In genomic region chr3:16012086-16012485, GRCh38 we compare ENCODE assay signal across 24 cellular contexts.
DNase-seq lines count a peak whose midpoint lies in the region; ATAC-seq and TF ChIP-seq lines count a peak whose summit lies in the region.
"Had no signal": no experiment of that assay in that cellular context is flagged by ENCODE, and none has a peak within 500 bp of the region (broad histone marks: within the 10 kb centered on the region; RNA-seq: fewer than 3 reads in every experiment).

No MANE protein-coding gene starts in this region.

- in situ Hi-C loops in GM23248 (cut with MboI), result no loop called here

- TF ChIP-seq CTCF in fibroblast of the aortic adventitia (IDR thresholded peaks at IDR 0.05; ENCODE audit: insufficient read depth, low read length) (no peak), H9 (conservative IDR thresholded peaks at IDR 0.05) (no peak)

- no peak for ATAC-seq in GM19023 (IDR thresholded peaks at IDR 0.05; ENCODE audit: unreplicated experiment)
- ATAC-seq: stimulated activated naive CD8-positive, alpha-beta T cell treated with anti-CD3 and anti-CD28 coated beads, Interleukin-15, Interleukin-2, amounts not matched to agents 100 U/mL and 50 U/mL, for 24 hours had no signal

- H3K4ac ChIP-seq in H9 (ENCODE audit: low read depth, low read length), result no peak overlapping the region

- no peak overlapping the region for H2AK5ac ChIP-seq in H9 (ENCODE audit: insufficient read length, low read length)

- peaks cover 21% of the 10 kb centered on the region for H3F3A ChIP-seq in GM23248 (ENCODE audit: insufficient read depth)

- H3T11ph ChIP-seq in H9 (ENCODE audit: low read length), result no peak overlapping the region

- no peak overlapping the region for H2BK20ac ChIP-seq in H9 (ENCODE audit: low read depth, low read length, poor library complexity, severe bottlenecking)

- no peaks in the 10 kb centered on the region for H3K79me1 ChIP-seq in H9 (ENCODE audit: insufficient read depth, low read depth, low read length, poor library complexity, severe bottlenecking)

- peaks cover 3 to 7% of the 10 kb centered on the region in 2 experiments; a peak in 3 of 5 replicates for H3K9me3 Mint-ChIP-seq in H9

- no peak overlapping the region for H3K27ac Mint-ChIP-seq in H9
- H3K27ac Mint-ChIP-seq: activated CD4-positive, alpha-beta T cell treated with anti-CD3 and anti-CD28 coated beads, Interleukin-2, amount 10 ng/mL, durations not matched to agents 24 days and 14 days had no signal

- no peaks in the 10 kb centered on the region; the same call in 1 of the 2 replicates for H3K27me3 Mint-ChIP-seq in H9 (ENCODE audit: low read depth)
- H3K27me3 Mint-ChIP-seq: type B pancreatic cell had no signal

- no peaks in the 10 kb centered on the region for H3K23me2 ChIP-seq in H9 (ENCODE audit: insufficient read length, low read depth, low read length, poor library complexity, severe bottlenecking)

- H3K4me2 ChIP-seq in GM23248 (ENCODE audit: unreplicated experiment) (peak overlapping the region; percentile 49), H9 (ENCODE audit: insufficient read depth, insufficient read length, low read length) (no peak overlapping the region)

- H2BK5ac ChIP-seq in H9 (ENCODE audit: insufficient read length, low read length), result no peak overlapping the region

- H3K18ac ChIP-seq in H9 (ENCODE audit: insufficient read length, low read depth, low read length), result no peak overlapping the region

- peak; percentile 18 for DNase-seq in A172 (ENCODE audit: low spot score)
- peak; percentile 77 for DNase-seq in GM23248
- DNase-seq in adipocyte (ENCODE audit: low read depth), result peak; percentile 34
- DNase-seq in fibroblast of the aortic adventitia (ENCODE audit: low read depth), result peak; percentile 61
- no peak for DNase-seq in H9
- no peak for DNase-seq in caudate nucleus (lab: John Stamatoyannopoulos, UW)
- DNase-seq in OCI-M2 (lab: John Stamatoyannopoulos, UW; ENCODE audit: unreplicated experiment), result no peak
- DNase-seq: 8988T; activated CD4-positive, alpha-beta T cell treated with anti-CD3 and anti-CD28 coated beads, Interleukin-2, amount 10 ng/mL, durations not matched to agents 24 days and 14 days; activated CD8-positive, alpha-beta memory T cell treated with anti-CD3 and anti-CD28 coated beads, Interleukin-2, amount 50 U/mL, for 4 hours; adrenal gland; CD4-positive, CD25-positive, alpha-beta regulatory T cell; hippocampal formation; islet precursor cell; Kasumi-1; NCI-H1105; NCI-H2107; NCI-H524; sigmoid colon; stimulated activated CD4-positive, alpha-beta T cell treated with anti-CD3 and anti-CD28 coated beads, Interleukin-1b, Interleukin-23, amount 100 ng/mL, for 48 hours; stimulated activated naive CD8-positive, alpha-beta T cell treated with anti-CD3 and anti-CD28 coated beads, Interleukin-15, Interleukin-2, amounts not matched to agents 100 U/mL and 50 U/mL, for 24 hours had no signal

- H2AFZ ChIP-seq in GM23248 (peak overlapping the region; percentile 40), H9 (ENCODE audit: low read length) (no peak overlapping the region)

- H3K27me3 ChIP-seq in GM23248 (replicated peaks; ENCODE audit: insufficient read depth) (no peaks in the 10 kb centered on the region), adipocyte (replicated peaks; ENCODE audit: control insufficient read depth, insufficient read depth, low read length) (no peaks in the 10 kb centered on the region), H9 (ENCODE audit: insufficient read depth, low read length) (no peaks in the 10 kb centered on the region)
- H3K27me3 ChIP-seq: adrenal gland, sigmoid colon had no signal

- H4K8ac ChIP-seq in H9 (replicated peaks; ENCODE audit: insufficient read length, low read depth, low read length), result no peak overlapping the region

- H4K20me1 ChIP-seq in GM23248 (ENCODE audit: insufficient read depth) (no peaks in the 10 kb centered on the region), H9 (ENCODE audit: control insufficient read depth, insufficient read depth, insufficient read length) (no peaks in the 10 kb centered on the region)

- no peak overlapping the region for H3K14ac ChIP-seq in H9 (ENCODE audit: insufficient read depth, low read length)

- H3K36me3 Mint-ChIP-seq in H9 (ENCODE audit: insufficient read depth in 1 of 3, low read depth in 3 of 3), result no peaks in the 10 kb centered on the region
- H3K36me3 Mint-ChIP-seq: CD4-positive, CD25-positive, alpha-beta regulatory T cell; type B pancreatic cell had no signal

- H3K56ac ChIP-seq in H9 (ENCODE audit: insufficient read length, low read depth, low read length), result no peak overlapping the region

- H3K23ac ChIP-seq in H9 (ENCODE audit: insufficient read length, low read depth, low read length), result no peak overlapping the region

- H4K5ac ChIP-seq in H9 (ENCODE audit: insufficient read length, low read depth, low read length), result no peak overlapping the region

- H2BK120ac ChIP-seq in H9 (ENCODE audit: low read depth, low read length, poor library complexity, severe bottlenecking), result no peak overlapping the region

- no peaks in the 10 kb centered on the region for H3K9me2 ChIP-seq in GM23248 (ENCODE audit: insufficient read depth)

- peaks cover 0 to 3% of the 10 kb centered on the region in 2 experiments; a peak in 2 of 4 replicates for H3K4me1 Mint-ChIP-seq in H9
- H3K4me1 Mint-ChIP-seq: activated CD4-positive, alpha-beta T cell treated with anti-CD3 and anti-CD28 coated beads, Interleukin-2, amount 10 ng/mL, durations not matched to agents 24 days and 14 days; CD4-positive, CD25-positive, alpha-beta regulatory T cell had no signal

- H3K9me3 ChIP-seq in GM23248 (ENCODE audit: low read depth), result no peaks in the 10 kb centered on the region
- no peaks in the 10 kb centered on the region for H3K9me3 ChIP-seq in adipocyte (ENCODE audit: control insufficient read depth, low read length)
- no peaks in the 10 kb centered on the region for H3K9me3 ChIP-seq in H9 (ENCODE audit: control insufficient read depth, low read depth, low read length)
- H3K9me3 ChIP-seq: adrenal gland had no signal

- H3K4me1 ChIP-seq in GM23248 (ENCODE audit: insufficient read depth) (peaks cover 27% of the 10 kb centered on the region), adipocyte (ENCODE audit: control insufficient read depth, insufficient read depth, low read length) (no peaks in the 10 kb centered on the region), H9 (ENCODE audit: insufficient read depth, low read length) (no peaks in the 10 kb centered on the region)
- H3K4me1 ChIP-seq: adrenal gland, sigmoid colon had no signal

- no peak overlapping the region for H3K9ac ChIP-seq in GM23248
- H3K9ac ChIP-seq in adipocyte (ENCODE audit: low read length), result no peak overlapping the region
- H3K9ac ChIP-seq in H9 (ENCODE audit: extremely low read depth, insufficient read length, low read length), result no peak overlapping the region

- H3K79me2 ChIP-seq in GM23248 (ENCODE audit: insufficient read depth), result no peaks in the 10 kb centered on the region
- no peaks in the 10 kb centered on the region for H3K79me2 ChIP-seq in H9 (ENCODE audit: insufficient read depth, low read length)

- no peak overlapping the region for H2BK12ac ChIP-seq in H9 (ENCODE audit: insufficient read length, low read depth, low read length)

- H4K91ac ChIP-seq in H9 (ENCODE audit: insufficient read length, low read depth, low read length), result no peak overlapping the region

- H2BK15ac ChIP-seq in H9 (ENCODE audit: low read depth, low read length), result no peak overlapping the region

- peak overlapping the region; percentile 48 for H3K27ac ChIP-seq in GM23248
- no peak overlapping the region for H3K27ac ChIP-seq in H9 (ENCODE audit: insufficient read length, low read depth, low read length)
- no peak overlapping the region for H3K27ac ChIP-seq in caudate nucleus (ENCODE audit: low read depth, low read length)
- H3K27ac ChIP-seq: adrenal gland, sigmoid colon had no signal

- no peaks in the 10 kb centered on the region for H3K36me3 ChIP-seq in GM23248 (ENCODE audit: low read depth)
- H3K36me3 ChIP-seq in adipocyte (ENCODE audit: control insufficient read depth, insufficient read depth, low read length, severe bottlenecking), result no peaks in the 10 kb centered on the region
- H3K36me3 ChIP-seq: adrenal gland, sigmoid colon had no signal

- H3K4me3 ChIP-seq in GM23248 (no peak overlapping the region), adipocyte (ENCODE audit: low read length) (no peak overlapping the region), fibroblast of the aortic adventitia (ENCODE audit: low read depth, low read length) (no peak overlapping the region)
- H3K4me3 ChIP-seq: adrenal gland, lung, sigmoid colon had no signal

- H3K4me3 Mint-ChIP-seq in H9, result no peak overlapping the region
- H3K4me3 Mint-ChIP-seq: activated CD4-positive, alpha-beta T cell treated with anti-CD3 and anti-CD28 coated beads, Interleukin-2, amount 10 ng/mL, durations not matched to agents 24 days and 14 days; CD4-positive, CD25-positive, alpha-beta regulatory T cell; type B pancreatic cell had no signal

Comparison
In these comparisons a context has a peak if more than half of its experiments do, and no peak if none do; other contexts are left out.
1. DNase-seq: peak in A172 (single experiment), GM23248 (single experiment), adipocyte (single experiment) and fibroblast of the aortic adventitia (single experiment); none in H9 (single experiment), caudate nucleus (0 of 61) and OCI-M2 (single experiment).